ENCODE assay signal across 17 cellular contexts in the genomic region with DNA sequence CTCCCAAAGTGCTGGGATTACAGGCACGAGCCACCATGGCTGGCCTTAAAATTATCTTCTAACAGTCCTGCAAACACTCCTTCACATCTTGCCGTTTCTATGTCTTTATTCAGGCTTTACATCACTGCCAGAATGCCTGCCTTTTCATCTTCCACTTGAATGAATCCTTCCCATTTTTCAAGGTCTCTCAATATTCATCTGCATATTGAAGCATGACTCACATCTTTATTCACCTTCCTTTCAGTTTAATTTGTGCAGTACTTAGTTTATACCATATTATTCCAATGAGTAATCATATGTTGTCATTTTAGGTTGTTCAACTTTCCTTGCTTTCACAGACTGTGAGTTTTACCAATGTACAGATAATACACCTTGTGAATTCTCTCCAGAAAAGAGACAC.
DNase-seq lines count a peak whose midpoint lies in the region; ATAC-seq and TF ChIP-seq lines count a peak whose summit lies in the region.
"Had no signal": no experiment of that assay in that cellular context is flagged by ENCODE, and none has a peak within 500 bp of the region (broad histone marks: within the 10 kb centered on the region; RNA-seq: fewer than 3 reads in every experiment).

No MANE protein-coding gene starts in this region.

- H3K4me2 ChIP-seq in PC-3 (ENCODE audit: low read length), result no peak overlapping the region

- intact Hi-C loops in PC-3 (cut with micrococcal nuclease) (no loop called here), aorta (cut with DNase I) (no loop called here), right lobe of liver (cut with DNase I) (no loop called here)

- no peak overlapping the region for H2AFZ ChIP-seq in PC-3 (ENCODE audit: low read length)

- no peak for TF ChIP-seq POLR2A in right lobe of liver (IDR thresholded peaks at IDR 0.05)

- TF ChIP-seq CTCF in PC-3 (conservative IDR thresholded peaks at IDR 0.05; ENCODE audit: low read depth, low read length), result no peak
- TF ChIP-seq CTCF in choroid plexus epithelial cell (conservative IDR thresholded peaks at IDR 0.05; ENCODE audit: low read depth, low read length), result no peak
- no peak for TF ChIP-seq CTCF in right lobe of liver (IDR thresholded peaks at IDR 0.05)

- 63 to 70% methylated on average over 2 of the region's 2 CpGs for WGBS in aorta, 2 donors
- 58% methylated on average over 2 of the region's 2 CpGs for WGBS in right lobe of liver (ENCODE audit: insufficient coverage, low coverage, low lambda C conversion rate, missing lambda C conversion rate)

- POLR2A ChIA-PET in PC-3 (lab: Charles Lee; ENCODE audit: unreplicated experiment), result no interaction called here

- H3F3A ChIP-seq in PC-3 (ENCODE audit: low read length, unreplicated experiment), result no peaks in the 10 kb centered on the region

- no peaks in the 10 kb centered on the region for H4K20me1 ChIP-seq in PC-3 (ENCODE audit: low read length)

- CTCF ChIA-PET in PC-3 (lab: Charles Lee), result no interaction called here

- no peaks in the 10 kb centered on the region for H3K79me2 ChIP-seq in PC-3 (ENCODE audit: low read length)

- H3K9me2 ChIP-seq in PC-3 (replicated peaks; ENCODE audit: low read length), result no peaks in the 10 kb centered on the region

- no peaks in the 10 kb centered on the region for H3K36me3 ChIP-seq in PC-3 (ENCODE audit: low read depth, low read length)
- H3K36me3 ChIP-seq in aorta (ENCODE audit: control insufficient read depth in 1 of 2, insufficient read depth in 2 of 2, low read length in 1 of 2), result no peaks in the 10 kb centered on the region
- no peaks in the 10 kb centered on the region for H3K36me3 ChIP-seq in right lobe of liver
- H3K36me3 ChIP-seq: HAP-1 had no signal

- H3K4me3 ChIP-seq in PC-3 (ENCODE audit: low read length), result no peak overlapping the region
- H3K4me3 ChIP-seq in choroid plexus epithelial cell (ENCODE audit: low read depth, low read length), result no peak overlapping the region
- H3K4me3 ChIP-seq in aorta (ENCODE audit: low read length in 2 of 2), result no peak overlapping the region
- no peak overlapping the region for H3K4me3 ChIP-seq in right lobe of liver
- H3K4me3 ChIP-seq: HAP-1 had no signal

- BruUV-seq in PC-3 (replicated peaks; lab: Mats Ljungman, UMichigan), result no TSS peak

- H3K27ac ChIP-seq in PC-3 (ENCODE audit: low read length) (no peak overlapping the region), aorta (ENCODE audit: low read depth in 1 of 2, low read length in 2 of 2) (no peak overlapping the region), right lobe of liver (no peak overlapping the region)

- ATAC-seq in PC-3 (peak; percentile 51), aorta (ENCODE audit: low FRiP score) (no peak), right lobe of liver (no peak)
- ATAC-seq: HepG2 had no signal

- DNase-seq in ELR (ENCODE audit: low read depth), result peak; percentile 62
- no peak for DNase-seq in PC-3
- peak; percentile 2 for DNase-seq in choroid plexus epithelial cell (ENCODE audit: low read depth)
- peak; percentile 31 for DNase-seq in renal cortical epithelial cell (ENCODE audit: low read depth)
- no peak for DNase-seq in aorta
- DNase-seq in activated gamma-delta T cell (lab: John Stamatoyannopoulos, UW), result no peak
- DNase-seq in right lobe of liver, result no peak
- DNase-seq: ACHN; C1 segment of cervical spinal cord; Calu3; CD4-positive, alpha-beta T cell; DMS153; DMS79 treated with DMSO at 0.1 percent for 48 hours; EL; GDM1 had no signal

- no peaks in the 10 kb centered on the region for H3K9me3 ChIP-seq in PC-3 (ENCODE audit: low read length)
- H3K9me3 ChIP-seq in aorta (ENCODE audit: control insufficient read depth, low read length), result no peaks in the 10 kb centered on the region
- no peaks in the 10 kb centered on the region for H3K9me3 ChIP-seq in right lobe of liver
- H3K9me3 ChIP-seq: HAP-1 had no signal

- H3K4me1 ChIP-seq in PC-3 (ENCODE audit: insufficient read depth, low read length) (no peaks in the 10 kb centered on the region), aorta (ENCODE audit: control insufficient read depth in 1 of 2, insufficient read depth in 2 of 2, low read length in 2 of 2) (no peaks in the 10 kb centered on the region), right lobe of liver (no peaks in the 10 kb centered on the region)
- H3K4me1 ChIP-seq: HAP-1 had no signal

- no peak overlapping the region for H3K9ac ChIP-seq in PC-3 (ENCODE audit: low read length)

- H3K27me3 ChIP-seq in PC-3 (ENCODE audit: low read length), result no peaks in the 10 kb centered on the region
- no peaks in the 10 kb centered on the region for H3K27me3 ChIP-seq in aorta (ENCODE audit: control insufficient read depth in 1 of 2, insufficient read depth in 2 of 2, low read length in 1 of 2)
- H3K27me3 ChIP-seq in right lobe of liver, result no peaks in the 10 kb centered on the region

Comparison
In these comparisons a context has a peak if more than half of its experiments do, and no peak if none do; other contexts are left out.
1. DNase-seq: peak in ELR (single experiment), choroid plexus epithelial cell (single experiment) and renal cortical epithelial cell (single experiment); none in PC-3 (single experiment), aorta (0 of 2), activated gamma-delta T cell (single experiment) and right lobe of liver (0 of 3).